8 cellular contexts compared by ENCODE assay signal in the genomic region with DNA sequence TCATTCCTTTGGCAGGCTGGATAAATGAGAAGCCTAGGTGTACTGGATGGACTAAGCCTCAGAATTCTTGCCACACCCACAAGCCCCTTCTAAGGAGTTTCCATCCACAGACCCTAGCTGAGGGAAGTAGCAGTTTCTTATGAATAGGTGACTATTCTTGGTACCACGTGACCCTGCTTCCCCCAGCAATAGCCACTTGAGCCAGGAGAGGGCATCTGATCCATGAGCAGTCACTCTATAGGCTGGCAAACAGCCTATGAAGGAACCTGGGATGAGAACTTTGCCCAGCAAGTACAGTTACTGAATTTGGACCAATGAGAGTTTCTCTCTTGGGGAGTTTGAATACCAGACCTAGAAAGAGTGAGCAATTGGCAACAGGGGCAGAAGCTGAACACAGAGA.
DNase-seq lines count a peak whose midpoint lies in the region; ATAC-seq and TF ChIP-seq lines count a peak whose summit lies in the region.

No MANE protein-coding gene starts in this region.

- TF ChIP-seq POLR2A in tibial nerve (IDR thresholded peaks at IDR 0.05), result no peak

- WGBS in tibial nerve, 2 donors, result 0 to 14% methylated on average over 1 of the region's 1 CpG

- H3K27ac ChIP-seq in DND-41 (ENCODE audit: low read length), result no peak overlapping the region
- no peak overlapping the region for H3K27ac ChIP-seq in tibial nerve

- intact Hi-C loops in head of caudate nucleus (cut with DNase I), result no loop called here

- H3K4me1 ChIP-seq in DND-41 (ENCODE audit: insufficient read depth, low read length) (no peaks in the 10 kb centered on the region), tibial nerve (no peaks in the 10 kb centered on the region)

- TF ChIP-seq CTCF in DND-41 (IDR thresholded peaks at IDR 0.05; ENCODE audit: borderline replicate concordance, extremely low read depth, low read length, poor library complexity, severe bottlenecking) (peak; percentile 32), tibial nerve (IDR thresholded peaks at IDR 0.05) (peak in 1 of 5 experiments; percentile 11)

- TF ChIP-seq EP300 in tibial nerve (IDR thresholded peaks at IDR 0.05), result no peak

- no peak overlapping the region for H2AFZ ChIP-seq in DND-41 (ENCODE audit: low read depth, low read length)

- H3K9ac ChIP-seq in DND-41 (ENCODE audit: low read depth, low read length), result no peak overlapping the region

- peaks cover 3% of the 10 kb centered on the region for H3K27me3 ChIP-seq in DND-41 (ENCODE audit: insufficient read depth, low read length, poor library complexity)
- H3K27me3 ChIP-seq in tibial nerve, result peaks cover 0 to 49% of the 10 kb centered on the region in 2 donors

- H3K36me3 ChIP-seq in DND-41 (ENCODE audit: insufficient read depth, low read length) (no peaks in the 10 kb centered on the region), tibial nerve (no peaks in the 10 kb centered on the region)

- H4K20me1 ChIP-seq in DND-41 (ENCODE audit: insufficient read depth, low read length), result no peaks in the 10 kb centered on the region

- ATAC-seq in DND-41 (ENCODE audit: insufficient read depth, low read depth) (peak; percentile 62; the same call in 2 of the 3 replicates), GM19395 (IDR thresholded peaks at IDR 0.05; ENCODE audit: unreplicated experiment) (peak; percentile 81), HG03378 (IDR thresholded peaks at IDR 0.05; ENCODE audit: unreplicated experiment) (peak; percentile 78)

- H3K79me2 ChIP-seq in DND-41 (ENCODE audit: insufficient read depth, low read length), result no peaks in the 10 kb centered on the region

- DNase-seq in DND-41 (peak; percentile 7), RPMI8226 (peak; percentile 51), iPS-NIHi7 (ENCODE audit: extremely low spot score) (peak; percentile 77), head of caudate nucleus (no peak), tibial nerve (ENCODE audit: low spot score in 2 of 2) (no peak)
- no peak for DNase-seq in stimulated activated CD4-positive, alpha-beta T cell treated with anti-CD3 and anti-CD28 coated beads, Interleukin-12 subunit alpha, Interleukin-12 subunit beta, amount 100 ng/mL, for 4 hours

- no peak overlapping the region for H3K4me3 ChIP-seq in DND-41 (ENCODE audit: low read depth in 1 of 2, low read length in 2 of 2)
- no peak overlapping the region for H3K4me3 ChIP-seq in tibial nerve

- H3K9me3 ChIP-seq in DND-41 (ENCODE audit: insufficient read depth, low read length, severe bottlenecking), result no peaks in the 10 kb centered on the region
- H3K9me3 ChIP-seq in tibial nerve, result no peaks in the 10 kb centered on the region

- H3K4me2 ChIP-seq in DND-41 (ENCODE audit: insufficient read depth, low read length), result no peak overlapping the region

Comparison
In these comparisons a context has a peak if more than half of its experiments do, and no peak if none do; other contexts are left out.
1. DNase-seq: peak in DND-41 (single experiment), RPMI8226 (single experiment) and iPS-NIHi7 (single experiment); none in head of caudate nucleus (0 of 42), stimulated activated CD4-positive, alpha-beta T cell treated with anti-CD3 and anti-CD28 coated beads, Interleukin-12 subunit alpha, Interleukin-12 subunit beta, amount 100 ng/mL, for 4 hours (single experiment) and tibial nerve (0 of 2).
2. Peak in every context shown above with its lines, with median percentiles within 50 percentile points of each other: ATAC-seq.